10 cellular contexts compared by ENCODE assay signal in genomic region chr19:18373407-18373891, GRCh38. TPM values are rescaled to one million over a fixed set of nuclear protein-coding genes. Genes with fewer than 3 reads are reported as not detected.
DNase-seq lines count a peak whose midpoint lies in the region; ATAC-seq and TF ChIP-seq lines count a peak whose summit lies in the region.
"Had no signal": no experiment of that assay in that cellular context is flagged by ENCODE, and none has a peak within 500 bp of the region (broad histone marks: within the 10 kb centered on the region; RNA-seq: fewer than 3 reads in every experiment).

No MANE protein-coding gene starts in this region.

- H3K36me3 ChIP-seq in ES-I3 (ENCODE audit: insufficient read depth, low read length): no peaks in the 10 kb centered on the region
- H3K36me3 ChIP-seq in esophagus squamous epithelium: no peaks in the 10 kb centered on the region
- H3K36me3 ChIP-seq in sigmoid colon: no peaks in the 10 kb centered on the region

- intact Hi-C loops in esophagus squamous epithelium (cut with DNase I): no loop called here
- intact Hi-C loops in sigmoid colon (cut with DNase I): no loop called here

- H3K27ac ChIP-seq in esophagus squamous epithelium (peak overlapping the region; percentile 47 to 83 (median 79)), sigmoid colon (peak overlapping the region; percentile 60 to 71 (median 68))

- H3K4me1 ChIP-seq in ES-I3 (ENCODE audit: insufficient read depth, low read length) (peaks cover 24% of the 10 kb centered on the region), esophagus squamous epithelium (peaks cover 18 to 40% (median 23%) of the 10 kb centered on the region in 3 donors), sigmoid colon (peaks cover 0 to 18% (median 15%) of the 10 kb centered on the region in 4 donors)

- no peaks in the 10 kb centered on the region for H3K27me3 ChIP-seq in esophagus squamous epithelium
- no peaks in the 10 kb centered on the region for H3K27me3 ChIP-seq in sigmoid colon

- H3K4me3 ChIP-seq in esophagus squamous epithelium: no peak overlapping the region
- H3K4me3 ChIP-seq in sigmoid colon: no peak overlapping the region

- H3K9ac ChIP-seq in ES-I3 (ENCODE audit: low read depth, low read length): peak overlapping the region; percentile 0; the same call in 1 of the 2 replicates

- no peak for DNase-seq in esophagus squamous epithelium (lab: John Stamatoyannopoulos, UW)
- no peak for DNase-seq in sigmoid colon
- DNase-seq in NCI-H128 (lab: John Stamatoyannopoulos, UW; ENCODE audit: unreplicated experiment): no peak
- DNase-seq in NCI-H226: no peak
- no peak for DNase-seq in AG20443 (ENCODE audit: low spot score)
- DNase-seq: EL had no signal

- 51 to 63% methylated on average over 4 of the region's 4 CpGs for WGBS in esophagus squamous epithelium, 2 donors
- 55% methylated on average over 4 of the region's 4 CpGs for WGBS in sigmoid colon, 2 donors

- no peak for TF ChIP-seq EP300 in sigmoid colon (IDR thresholded peaks at IDR 0.05)

- TF ChIP-seq POLR2A in esophagus squamous epithelium (IDR thresholded peaks at IDR 0.05): no peak
- no peak for TF ChIP-seq POLR2A in sigmoid colon (IDR thresholded peaks at IDR 0.05)

- H3K9me3 ChIP-seq in ES-I3 (ENCODE audit: control insufficient read depth, insufficient read depth, low read length): no peaks in the 10 kb centered on the region
- H3K9me3 ChIP-seq in esophagus squamous epithelium: no peaks in the 10 kb centered on the region
- no peaks in the 10 kb centered on the region for H3K9me3 ChIP-seq in sigmoid colon

- TF ChIP-seq CTCF in esophagus squamous epithelium (IDR thresholded peaks at IDR 0.05): no peak
- TF ChIP-seq CTCF in sigmoid colon (IDR thresholded peaks at IDR 0.05): no peak

- ATAC-seq in SK-N-SH treated with all-trans-retinoic acid at 6 μM for 48 hours (no peak), GM21390 (IDR thresholded peaks at IDR 0.05; ENCODE audit: unreplicated experiment) (no peak)

TF ChIP-seq in SK-N-SH treated with all-trans-retinoic acid at 6 μM for 48 hours, 23 proteins besides CTCF, POLR2A, EP300 and RAD21:
- TF ChIP-seq, protein P1, sequence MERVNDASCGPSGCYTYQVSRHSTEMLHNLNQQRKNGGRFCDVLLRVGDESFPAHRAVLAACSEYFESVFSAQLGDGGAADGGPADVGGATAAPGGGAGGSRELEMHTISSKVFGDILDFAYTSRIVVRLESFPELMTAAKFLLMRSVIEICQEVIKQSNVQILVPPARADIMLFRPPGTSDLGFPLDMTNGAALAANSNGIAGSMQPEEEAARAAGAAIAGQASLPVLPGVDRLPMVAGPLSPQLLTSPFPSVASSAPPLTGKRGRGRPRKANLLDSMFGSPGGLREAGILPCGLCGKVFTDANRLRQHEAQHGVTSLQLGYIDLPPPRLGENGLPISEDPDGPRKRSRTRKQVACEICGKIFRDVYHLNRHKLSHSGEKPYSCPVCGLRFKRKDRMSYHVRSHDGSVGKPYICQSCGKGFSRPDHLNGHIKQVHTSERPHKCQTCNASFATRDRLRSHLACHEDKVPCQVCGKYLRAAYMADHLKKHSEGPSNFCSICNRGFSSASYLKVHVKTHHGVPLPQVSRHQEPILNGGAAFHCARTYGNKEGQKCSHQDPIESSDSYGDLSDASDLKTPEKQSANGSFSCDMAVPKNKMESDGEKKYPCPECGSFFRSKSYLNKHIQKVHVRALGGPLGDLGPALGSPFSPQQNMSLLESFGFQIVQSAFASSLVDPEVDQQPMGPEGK (CRISPR knock-in tag; IDR thresholded peaks at IDR 0.05; ENCODE audit: borderline replicate concordance): 0 out of 2 replicates have a peak, but pooled peaks have one; percentile 13
- TF ChIP-seq ZC3H10 (CRISPR knock-in tag; IDR thresholded peaks at IDR 0.05) (no peak), ZFP3 (CRISPR knock-in tag; IDR thresholded peaks at IDR 0.05) (peak; percentile 31; the same call in 1 of the 2 replicates), ESRRG (CRISPR knock-in tag; IDR thresholded peaks at IDR 0.05) (no peak)
- TF ChIP-seq, protein P2, sequence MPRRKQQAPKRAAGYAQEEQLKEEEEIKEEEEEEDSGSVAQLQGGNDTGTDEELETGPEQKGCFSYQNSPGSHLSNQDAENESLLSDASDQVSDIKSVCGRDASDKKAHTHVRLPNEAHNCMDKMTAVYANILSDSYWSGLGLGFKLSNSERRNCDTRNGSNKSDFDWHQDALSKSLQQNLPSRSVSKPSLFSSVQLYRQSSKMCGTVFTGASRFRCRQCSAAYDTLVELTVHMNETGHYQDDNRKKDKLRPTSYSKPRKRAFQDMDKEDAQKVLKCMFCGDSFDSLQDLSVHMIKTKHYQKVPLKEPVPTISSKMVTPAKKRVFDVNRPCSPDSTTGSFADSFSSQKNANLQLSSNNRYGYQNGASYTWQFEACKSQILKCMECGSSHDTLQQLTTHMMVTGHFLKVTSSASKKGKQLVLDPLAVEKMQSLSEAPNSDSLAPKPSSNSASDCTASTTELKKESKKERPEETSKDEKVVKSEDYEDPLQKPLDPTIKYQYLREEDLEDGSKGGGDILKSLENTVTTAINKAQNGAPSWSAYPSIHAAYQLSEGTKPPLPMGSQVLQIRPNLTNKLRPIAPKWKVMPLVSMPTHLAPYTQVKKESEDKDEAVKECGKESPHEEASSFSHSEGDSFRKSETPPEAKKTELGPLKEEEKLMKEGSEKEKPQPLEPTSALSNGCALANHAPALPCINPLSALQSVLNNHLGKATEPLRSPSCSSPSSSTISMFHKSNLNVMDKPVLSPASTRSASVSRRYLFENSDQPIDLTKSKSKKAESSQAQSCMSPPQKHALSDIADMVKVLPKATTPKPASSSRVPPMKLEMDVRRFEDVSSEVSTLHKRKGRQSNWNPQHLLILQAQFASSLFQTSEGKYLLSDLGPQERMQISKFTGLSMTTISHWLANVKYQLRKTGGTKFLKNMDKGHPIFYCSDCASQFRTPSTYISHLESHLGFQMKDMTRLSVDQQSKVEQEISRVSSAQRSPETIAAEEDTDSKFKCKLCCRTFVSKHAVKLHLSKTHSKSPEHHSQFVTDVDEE (CRISPR knock-in tag; IDR thresholded peaks at IDR 0.05): no peak

RNA-seq across cellular contexts. Expression of gene GDF15, which starts 12.5 kb away (rescaled TPM):
- total RNA-seq in esophagus squamous epithelium: 1 to 10 TPM in 1 of 4 donors, under 1 TPM in 1, not detected in 2; 0.76 to 2.3 TPM
- total RNA-seq in sigmoid colon: 1 to 10 TPM; 1.1 to 7.9 (median 3.9) TPM
- 10 to 100 TPM in 2 of 3 donors, 1 to 10 TPM in 1; 7.2 to 79.7 (median 24.5) TPM for polyA plus RNA-seq in sigmoid colon

RNA-seq across cellular contexts. Expression of gene LRRC25, which starts 24.0 kb away (rescaled TPM):
- 10 to 100 TPM in 1 of 4 donors, 1 to 10 TPM in 1, under 1 TPM in 2; 0.53 to 10.3 (median 1.9) TPM for total RNA-seq in esophagus squamous epithelium
- total RNA-seq in sigmoid colon: 10 to 100 TPM in 1 of 4 donors, 1 to 10 TPM in 3; 2.2 to 13.3 (median 9.0) TPM
- polyA plus RNA-seq in sigmoid colon: 10 to 100 TPM in 1 of 3 donors, 1 to 10 TPM in 2; 4.2 to 10.9 (median 6.0) TPM
- total RNA-seq: pulmonary artery endothelial cell had no signal

RNA-seq across cellular contexts. Expression of gene PGPEP1, which starts 33.1 kb away (rescaled TPM):
- 10 to 100 TPM in 1 of 4 donors, 1 to 10 TPM in 2, under 1 TPM in 1; 0.83 to 10.1 (median 5.3) TPM for total RNA-seq in esophagus squamous epithelium
- total RNA-seq in sigmoid colon: 10 to 100 TPM; 15.0 to 26.0 (median 16.6) TPM
- polyA plus RNA-seq in sigmoid colon: 10 to 100 TPM; 14.4 to 36.9 (median 31.7) TPM

RNA-seq across cellular contexts. Expression of gene SSBP4, which starts 45.7 kb away (rescaled TPM):
- 10 to 100 TPM; 23.7 to 48.1 (median 26.1) TPM for total RNA-seq in esophagus squamous epithelium
- 10 to 100 TPM; 52.4 to 71.4 (median 58.0) TPM for total RNA-seq in sigmoid colon
- polyA plus RNA-seq in sigmoid colon: 10 to 100 TPM; 13.9 to 51.4 (median 32.4) TPM

RNA-seq across cellular contexts. Expression of gene LSM4, which starts 50.6 kb away (rescaled TPM):
- total RNA-seq in esophagus squamous epithelium: 100 to 1,000 TPM in 3 of 4 donors, 10 to 100 TPM in 1; 97.3 to 228 (median 137) TPM
- total RNA-seq in sigmoid colon: 100 to 1,000 TPM in 3 of 4 donors, 10 to 100 TPM in 1; 89.1 to 144 (median 119) TPM
- 100 to 1,000 TPM; 214 to 285 (median 256) TPM for polyA plus RNA-seq in sigmoid colon
